17 cellular contexts compared by ENCODE assay signal in genomic region chr6:168671863-168672546, GRCh38.
"Had no signal": no experiment of that assay in that cellular context is flagged by ENCODE, and none has a peak within 500 bp of the region (broad histone marks: within the 10 kb centered on the region; RNA-seq: fewer than 3 reads in every experiment).

No MANE protein-coding gene starts in this region.

- H3K27me3 ChIP-seq: esophagus squamous epithelium, gastroesophageal sphincter, neural progenitor cell, sigmoid colon, suprapubic skin, thyroid gland had no signal

- ATAC-seq: gastroesophageal sphincter; psoas muscle; stimulated activated effector memory CD8-positive, alpha-beta T cell treated with anti-CD3 and anti-CD28 coated beads, Interleukin-12 subunit alpha, Interleukin-12 subunit beta, amount 100 ng/mL, for 72 hours; stimulated activated naive CD8-positive, alpha-beta T cell treated with anti-CD3 and anti-CD28 coated beads, Interleukin-15, Interleukin-2, amounts not matched to agents 100 U/mL and 50 U/mL, for 24 hours had no signal

- H3K9ac ChIP-seq: neural progenitor cell had no signal

- H3K36me3 ChIP-seq: esophagus squamous epithelium, neural progenitor cell, sigmoid colon, suprapubic skin, thyroid gland had no signal

- H3K4me1 ChIP-seq: gastroesophageal sphincter, psoas muscle, sigmoid colon, suprapubic skin had no signal

- H3K9me3 ChIP-seq: esophagus squamous epithelium, gastroesophageal sphincter, psoas muscle, sigmoid colon, suprapubic skin, thyroid gland had no signal

- H3K4me2 ChIP-seq: neural progenitor cell had no signal

- H3K4me3 ChIP-seq: esophagus squamous epithelium, gastroesophageal sphincter, neural progenitor cell, psoas muscle, sigmoid colon, skin epidermis, suprapubic skin, thyroid gland had no signal

- DNase-seq: dermis blood vessel endothelial cell; esophagus squamous epithelium; foreskin fibroblast; glutamatergic neuron; occipital lobe; psoas muscle; sigmoid colon; stimulated activated CD4-positive, alpha-beta T cell treated with anti-CD3 and anti-CD28 coated beads, Interleukin-12 subunit alpha, Interleukin-12 subunit beta, amount 100 ng/mL, for 4 hours; stimulated activated CD4-positive, alpha-beta T cell treated with anti-CD3 and anti-CD28 coated beads, Interleukin-2, amount 100 ng/mL, for 48 hours; stimulated activated CD8-positive, alpha-beta memory T cell treated with anti-CD3 and anti-CD28 coated beads, Interleukin-4, amount 100 ng/mL, for 48 hours; stimulated activated naive CD8-positive, alpha-beta T cell treated with anti-CD3 and anti-CD28 coated beads, Interleukin-15, Interleukin-2, amounts not matched to agents 100 U/mL and 50 U/mL, for 24 hours; thyroid gland had no signal

- H2AFZ ChIP-seq: neural progenitor cell had no signal

- H3K27ac ChIP-seq: esophagus squamous epithelium, gastroesophageal sphincter, neural progenitor cell, psoas muscle, sigmoid colon, skin epidermis, suprapubic skin, thyroid gland had no signal
